Comparison of ENCODE assay signal across 8 cellular contexts in the genomic region with DNA sequence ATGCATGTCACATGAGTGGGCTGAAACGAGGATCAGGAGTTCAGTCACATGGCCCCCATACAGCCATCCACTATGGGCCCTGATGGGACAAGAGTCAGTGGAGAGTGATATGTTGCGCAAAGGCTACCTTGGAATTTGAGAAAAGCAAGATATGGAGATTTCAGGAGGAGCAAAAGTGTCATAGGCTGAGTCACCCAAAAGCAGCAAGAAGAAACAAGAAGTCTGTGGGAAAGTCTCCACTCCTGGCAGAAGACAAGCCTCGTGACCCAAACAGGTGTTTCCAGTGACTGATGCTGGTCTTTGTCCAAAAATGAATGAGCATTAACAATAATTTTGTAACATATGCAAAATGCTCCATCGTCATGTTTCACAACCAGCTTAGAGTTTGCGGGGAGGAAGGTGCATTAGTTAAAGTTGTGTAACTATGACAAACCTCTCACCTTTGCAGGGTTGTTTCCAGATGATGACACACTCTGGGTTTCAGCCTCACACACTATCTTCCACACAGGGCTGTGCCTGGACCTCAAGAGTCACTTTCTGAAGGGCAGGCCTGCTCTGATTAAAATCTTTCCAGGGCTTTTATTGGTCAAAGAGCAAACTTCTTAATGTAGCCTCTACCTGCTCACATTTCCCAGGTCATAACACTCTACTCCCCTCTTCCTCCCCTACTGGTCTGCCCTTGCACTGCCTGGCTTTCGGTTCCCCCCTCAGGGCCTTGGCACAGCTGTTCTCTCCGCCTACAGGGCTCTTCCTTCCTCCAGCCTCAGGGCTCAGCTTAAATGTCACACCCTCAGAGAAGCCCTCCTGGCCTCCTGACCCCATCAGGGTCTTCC.
DNase-seq lines count a peak whose midpoint lies in the region; ATAC-seq and TF ChIP-seq lines count a peak whose summit lies in the region.
"Had no signal": no experiment of that assay in that cellular context is flagged by ENCODE, and none has a peak within 500 bp of the region (broad histone marks: within the 10 kb centered on the region; RNA-seq: fewer than 3 reads in every experiment).

No MANE protein-coding gene starts in this region.

- no peaks in the 10 kb centered on the region for H3K9me3 Mint-ChIP-seq in activated naive CD8-positive, alpha-beta T cell treated with anti-CD3 and anti-CD28 coated beads, Interleukin-2, amount 50 U/mL, for 24 hours

- H3K27ac Mint-ChIP-seq in activated naive CD8-positive, alpha-beta T cell treated with anti-CD3 and anti-CD28 coated beads, Interleukin-2, amount 50 U/mL, for 24 hours: peak overlapping the region; percentile 93

- H3K4me3 Mint-ChIP-seq in activated naive CD8-positive, alpha-beta T cell treated with anti-CD3 and anti-CD28 coated beads, Interleukin-2, amount 50 U/mL, for 24 hours: peak overlapping the region; percentile 62

- no peaks in the 10 kb centered on the region for H3K27me3 Mint-ChIP-seq in activated naive CD8-positive, alpha-beta T cell treated with anti-CD3 and anti-CD28 coated beads, Interleukin-2, amount 50 U/mL, for 24 hours

- no peak for TF ChIP-seq EP300 in Ishikawa (IDR thresholded peaks at IDR 0.05; ENCODE audit: borderline replicate concordance)

- DNase-seq in activated naive CD8-positive, alpha-beta T cell treated with anti-CD3 and anti-CD28 coated beads, Interleukin-2, amount 50 U/mL, for 24 hours: peak; percentile 63
- DNase-seq in stimulated activated CD4-positive, alpha-beta T cell treated with anti-CD3 and anti-CD28 coated beads, Interleukin-2, amount 100 ng/mL, for 24 hours: peak; percentile 25 to 49
- DNase-seq in DMS79 treated with DMSO at 0.1 percent for 48 hours (lab: John Stamatoyannopoulos, UW): no peak
- DNase-seq in HuH-7.5 (ENCODE audit: low spot score): no peak
- DNase-seq: pancreas had no signal

- peak; percentile 70 for ATAC-seq in GM18508 (IDR thresholded peaks at IDR 0.05; ENCODE audit: insufficient read depth, unreplicated experiment)
- ATAC-seq in GM21717 (IDR thresholded peaks at IDR 0.05; ENCODE audit: unreplicated experiment): peak; percentile 86
- ATAC-seq in activated naive CD8-positive, alpha-beta T cell treated with anti-CD3 and anti-CD28 coated beads, Interleukin-2, amount 50 U/mL, for 24 hours: peak; percentile 96

- no peak for TF ChIP-seq RAD21 in Ishikawa (IDR thresholded peaks at IDR 0.05; ENCODE audit: low read depth)

- no peaks in the 10 kb centered on the region for H3K36me3 Mint-ChIP-seq in activated naive CD8-positive, alpha-beta T cell treated with anti-CD3 and anti-CD28 coated beads, Interleukin-2, amount 50 U/mL, for 24 hours (ENCODE audit: low read depth)

- peaks cover 45% of the 10 kb centered on the region for H3K4me1 Mint-ChIP-seq in activated naive CD8-positive, alpha-beta T cell treated with anti-CD3 and anti-CD28 coated beads, Interleukin-2, amount 50 U/mL, for 24 hours

TF ChIP-seq in Ishikawa, 13 proteins besides CTCF, POLR2A, EP300 and RAD21:
- TF ChIP-seq NFIC (IDR thresholded peaks at IDR 0.05) (no peak), CEBPB (IDR thresholded peaks at IDR 0.05) (peak; percentile 54)
TF ChIP-seq in Ishikawa: peak in this region for 1.

Comparison
In these comparisons a context has a peak if more than half of its experiments do, and no peak if none do; other contexts are left out.
1. DNase-seq: peak in activated naive CD8-positive, alpha-beta T cell treated with anti-CD3 and anti-CD28 coated beads, Interleukin-2, amount 50 U/mL, for 24 hours (single experiment) and stimulated activated CD4-positive, alpha-beta T cell treated with anti-CD3 and anti-CD28 coated beads, Interleukin-2, amount 100 ng/mL, for 24 hours (2 of 2); none in DMS79 treated with DMSO at 0.1 percent for 48 hours (single experiment) and HuH-7.5 (single experiment).
2. Peak in every context shown above with its lines, with median percentiles within 50 percentile points of each other: ATAC-seq.